ENCODE assay signal across 11 cellular contexts in genomic region chr21:46551636-46552241, GRCh38. TPM values are rescaled to one million over a fixed set of nuclear protein-coding genes. Genes with fewer than 3 reads are reported as not detected.
A peak's percentile ranks its signal among the peaks of the same experiment; 100 is the strongest.
DNase-seq lines count a peak whose midpoint lies in the region; ATAC-seq and TF ChIP-seq lines count a peak whose summit lies in the region.
"Had no signal": no experiment of that assay in that cellular context is flagged by ENCODE, and none has a peak within 500 bp of the region (broad histone marks: within the 10 kb centered on the region; RNA-seq: fewer than 3 reads in every experiment).

No MANE protein-coding gene starts in this region.

- WGBS in lung, 2 donors = 36 to 64% methylated on average over 24 of the region's 24 CpGs

- H3K27ac ChIP-seq in OCI-LY7 (ENCODE audit: low read depth, low read length, poor library complexity, severe bottlenecking) (no peak overlapping the region), lung (ENCODE audit: low read depth in 1 of 2, low read length in 1 of 2) (peak overlapping the region in 1 of 2 donors; percentile 70), temporal lobe (ENCODE audit: low read depth, low read length) (peak overlapping the region; percentile 14)

- peak overlapping the region; percentile 60 for H3K4me2 ChIP-seq in OCI-LY7 (ENCODE audit: low read length)

- DNase-seq in OCI-LY7 (ENCODE audit: low spot score) = peak; percentile 49
- DNase-seq in activated effector memory CD4-positive, alpha-beta T cell treated with Interleukin-2 at 50 U/mL for 16 hours = peak; percentile 21
- peak; percentile 44 for DNase-seq in lung (ENCODE audit: low spot score)
- no peak for DNase-seq in NCI-H226
- no peak for DNase-seq in epidermal melanocyte (ENCODE audit: insufficient read length, low spot score)
- no peak for DNase-seq in hypothalamus (lab: John Stamatoyannopoulos, UW)
- DNase-seq: NCI-H2227 treated with DMSO at 0.1 percent for 48 hours had no signal

- no peaks in the 10 kb centered on the region for H3K27me3 ChIP-seq in lung (ENCODE audit: control insufficient read depth, insufficient read depth)

- no peaks in the 10 kb centered on the region for H3K9me3 ChIP-seq in OCI-LY7 (ENCODE audit: low read length)
- no peaks in the 10 kb centered on the region for H3K9me3 ChIP-seq in lung (ENCODE audit: control insufficient read depth in 2 of 2, insufficient read depth in 1 of 2, low read length in 1 of 2)

- ATAC-seq in lung (ENCODE audit: insufficient read depth, low FRiP score) (no peak), GM21529 (IDR thresholded peaks at IDR 0.05; ENCODE audit: unreplicated experiment) (no peak)
- ATAC-seq: GM12878 had no signal

- no TSS peak for BruUV-seq in OCI-LY7 (replicated peaks; lab: Mats Ljungman, UMichigan)

- H4K20me1 ChIP-seq in OCI-LY7 (ENCODE audit: insufficient read depth, low read length) = no peaks in the 10 kb centered on the region

- H3K4me1 ChIP-seq in OCI-LY7 (ENCODE audit: insufficient read depth, low read length, poor library complexity, severe bottlenecking) (peaks cover 22% of the 10 kb centered on the region), lung (ENCODE audit: control insufficient read depth in 2 of 2, insufficient read depth in 2 of 2, low read length in 2 of 2) (no peaks in the 10 kb centered on the region)

- POLR2A ChIA-PET in OCI-LY7 (lab: Charles Lee) = interaction anchor here (0.6 kb wide), 1 partner anchor 152 kb away, joined by 3 read pairs; no protein-coding TSS in a partner anchor

- H3K4me3 ChIP-seq in OCI-LY7 (ENCODE audit: low read depth, low read length, poor library complexity, severe bottlenecking) (peak overlapping the region; percentile 42), lung (no peak overlapping the region)
- H3K4me3 ChIP-seq: GM12878 had no signal

- H3K79me2 ChIP-seq in OCI-LY7 (ENCODE audit: insufficient read depth, low read depth, low read length) = no peaks in the 10 kb centered on the region

- H3K9me2 ChIP-seq in OCI-LY7 (ENCODE audit: insufficient read depth, low read length) = no peaks in the 10 kb centered on the region

- peak overlapping the region; percentile 64 for H2AFZ ChIP-seq in OCI-LY7 (ENCODE audit: low read length)

- H3K36me3 ChIP-seq in OCI-LY7 (ENCODE audit: insufficient read depth, low read length) (peaks cover 11% of the 10 kb centered on the region), lung (ENCODE audit: control insufficient read depth in 2 of 2, insufficient read depth in 2 of 2, low read length in 2 of 2) (peaks cover 10 to 41% of the 10 kb centered on the region in 2 donors)

- intact Hi-C loops in OCI-LY7 (cut with micrococcal nuclease; ENCODE audit: unreplicated experiment) = no loop called here

- CTCF ChIA-PET in OCI-LY7 (lab: Charles Lee; ENCODE audit: unreplicated experiment) = no interaction called here

- TF ChIP-seq CTCF in OCI-LY7 (conservative IDR thresholded peaks at IDR 0.05; ENCODE audit: low read length) (peak; percentile 47; the same call in 1 of the 2 replicates), lung (IDR thresholded peaks at IDR 0.05; ENCODE audit: control extremely low read depth, extremely low read depth) (no peak)

RNA-seq across cellular contexts. Expression of gene S100B, which starts 53.1 kb away (rescaled TPM):
- not detected in 2 replicates for total RNA-seq in OCI-LY7 (2014; rRNA removed; shearing (Covaris generic))
- total RNA-seq in OCI-LY7 (2022) (not detected in 2 replicates), lung (1 to 10 TPM; 3.2 to 5.6 TPM), temporal lobe (10.1 TPM)
- polyA plus RNA-seq in lung = 1 to 10 TPM; 5.2 to 6.0 TPM
- total RNA-seq: fibroblast of lung had no signal

Comparison
In these comparisons a context has a peak if more than half of its experiments do, and no peak if none do; other contexts are left out.
1. DNase-seq: peak in OCI-LY7 (single experiment), activated effector memory CD4-positive, alpha-beta T cell treated with Interleukin-2 at 50 U/mL for 16 hours (single experiment) and lung (single experiment); none in NCI-H226 (single experiment), epidermal melanocyte (single experiment) and hypothalamus (0 of 51).
2. RNA of gene S100B, which starts 53.1 kb away (total RNA-seq): 10.1 TPM in temporal lobe (single experiment) and 3.2 to 5.6 TPM in lung; not detected in OCI-LY7; every median in the first group is over 4 times any median in the second.